Comparison of ENCODE assay signal across 8 cellular contexts in the genomic region with DNA sequence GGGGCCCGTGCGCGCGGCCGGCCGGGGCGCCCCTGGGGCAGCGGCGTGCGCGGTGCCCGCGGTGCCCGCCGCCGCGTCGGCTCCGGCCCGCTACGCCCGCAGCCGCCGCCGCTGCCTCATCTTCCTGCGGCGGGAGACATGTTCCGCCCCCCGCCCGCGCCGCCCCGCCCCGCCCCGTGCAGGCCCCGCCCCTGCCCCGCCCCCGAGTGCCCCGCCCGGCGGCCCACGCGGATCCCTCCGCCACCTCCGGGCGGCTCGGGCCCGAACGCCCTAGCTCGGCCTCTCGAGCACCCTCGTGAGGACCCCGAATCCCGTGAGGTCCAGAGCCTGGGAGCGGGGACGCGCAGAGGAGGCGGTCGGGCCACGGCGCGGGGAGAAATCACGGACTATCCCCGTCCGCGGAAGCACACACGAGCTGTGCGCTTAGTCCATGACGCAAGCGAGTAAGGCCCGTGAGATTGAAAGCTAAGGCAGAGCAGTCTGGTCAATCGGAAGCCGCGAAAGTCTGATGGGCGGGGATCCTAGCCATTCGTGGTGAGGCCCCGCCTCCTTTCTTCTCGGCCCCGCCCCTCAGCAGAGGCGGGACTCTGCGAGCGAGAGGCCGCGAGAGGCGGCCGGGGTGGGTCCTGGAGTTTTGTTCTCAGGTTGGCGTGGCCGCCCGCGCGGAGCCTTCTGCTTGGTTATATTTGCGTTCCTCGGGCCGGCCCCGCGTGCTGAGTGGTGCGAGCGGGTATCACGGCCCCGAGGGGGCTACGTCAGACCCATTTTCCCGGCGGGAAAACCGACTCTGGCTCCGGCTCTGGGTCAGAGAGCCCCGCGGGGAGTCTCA. TPM values are rescaled to one million over a fixed set of nuclear protein-coding genes. Genes with fewer than 3 reads are reported as not detected.
A peak's percentile ranks its signal among the peaks of the same experiment; 100 is the strongest.
DNase-seq lines count a peak whose midpoint lies in the region; ATAC-seq and TF ChIP-seq lines count a peak whose summit lies in the region.

A gene (minus strand): TSS at position 145 of the 829 bp plus-strand sequence. CDS start 2,367 bp downstream, outside the sequence.

- H2AFZ ChIP-seq in ACC112 (ENCODE audit: low read length, unreplicated experiment) = peak within 1 kb of the TSS; percentile 82

- peak; percentile 97 for DNase-seq in NCI-H2196 treated with DMSO at 0.1 percent for 48 hours (lab: John Stamatoyannopoulos, UW; ENCODE audit: unreplicated experiment)
- peak; percentile 98 to 99 for DNase-seq in breast epithelium (ENCODE audit: low spot score in 2 of 2)

- H3K4me2 ChIP-seq in skeletal muscle satellite cell (ENCODE audit: low read length) = peak within 1 kb of the TSS; percentile 92

- H3K36me3 ChIP-seq in ACC112 (ENCODE audit: insufficient read depth, low read length) (no peaks in the 10 kb centered on the region), breast epithelium (no peaks in the 10 kb centered on the region), iPS-18a (ENCODE audit: control insufficient read depth, low read depth, low read length) (peaks cover 24% of the 10 kb centered on the region), skeletal muscle satellite cell (ENCODE audit: insufficient read depth, low read length) (peaks cover 18% of the 10 kb centered on the region)

- H3K27me3 ChIP-seq in ACC112 (ENCODE audit: insufficient read depth, low read length) (no peaks in the 10 kb centered on the region), breast epithelium (no peaks in the 10 kb centered on the region), iPS-18a (ENCODE audit: control insufficient read depth, insufficient read depth, low read length) (no peaks in the 10 kb centered on the region), skeletal muscle satellite cell (ENCODE audit: control insufficient read depth, insufficient read depth, low read length) (peaks cover 5% of the 10 kb centered on the region)

- peak; percentile 71 for ATAC-seq in GM18870 (IDR thresholded peaks at IDR 0.05; ENCODE audit: unreplicated experiment)
- ATAC-seq in HG03135 (IDR thresholded peaks at IDR 0.05; ENCODE audit: unreplicated experiment) = peak; percentile 63

- intact Hi-C loops in breast epithelium (cut with DNase I; ENCODE audit: low total_unique reads) = loop anchor here (2.0 kb wide), 1 partner anchor 18 kb away; no protein-coding TSS in a partner anchor

- H3K27ac ChIP-seq in ACC112 (ENCODE audit: low read depth, low read length) (peak within 1 kb of the TSS; percentile 99), VCaP (peak within 1 kb of the TSS; percentile 96), breast epithelium (peak within 1 kb of the TSS; percentile 99 to 100), iPS-18a (ENCODE audit: low read length) (peak within 1 kb of the TSS; percentile 98)

- TF ChIP-seq CTCF in VCaP (conservative IDR thresholded peaks at IDR 0.05) (no peak), breast epithelium (IDR thresholded peaks at IDR 0.05) (peak in 1 of 3 donors; percentile 20)

- no peak for TF ChIP-seq POLR2A in breast epithelium (IDR thresholded peaks at IDR 0.05)

- H3K9me3 ChIP-seq in breast epithelium (no peaks in the 10 kb centered on the region), iPS-18a (ENCODE audit: control insufficient read depth, low read depth, low read length) (no peaks in the 10 kb centered on the region), skeletal muscle satellite cell (replicated peaks; ENCODE audit: low read length) (no peaks in the 10 kb centered on the region)

- H3K79me2 ChIP-seq in ACC112 (ENCODE audit: control insufficient read depth, insufficient read depth, low read length, unreplicated experiment) = peaks cover 24% of the 10 kb centered on the region

- H3K9ac ChIP-seq in iPS-18a (ENCODE audit: low read length) = peak within 1 kb of the TSS; percentile 98
- peak within 1 kb of the TSS; percentile 96 for H3K9ac ChIP-seq in skeletal muscle satellite cell (ENCODE audit: low read depth, low read length)

- H3K4me3 ChIP-seq in ACC112 (ENCODE audit: low read depth, low read length) (peak within 1 kb of the TSS; percentile 89), breast epithelium (peak within 1 kb of the TSS; percentile 82 to 98 (median 85)), iPS-18a (ENCODE audit: low read length) (peak within 1 kb of the TSS; percentile 83), skeletal muscle satellite cell (ENCODE audit: low read length) (peak within 1 kb of the TSS; percentile 80)

- H3K4me1 ChIP-seq in ACC112 (ENCODE audit: control insufficient read depth, insufficient read depth, low read length, unreplicated experiment) (peaks cover 6% of the 10 kb centered on the region), breast epithelium (peaks cover 5% of the 10 kb centered on the region in 2 donors), iPS-18a (ENCODE audit: control insufficient read depth, low read depth, low read length) (peaks cover 4% of the 10 kb centered on the region), skeletal muscle satellite cell (ENCODE audit: control insufficient read depth, insufficient read depth, low read length) (peaks cover 8% of the 10 kb centered on the region)

RNA-seq across cellular contexts. Expression of the gene that starts here (rescaled TPM):
- 10 to 100 TPM; 38.6 to 45.3 (median 42.3) TPM for total RNA-seq in breast epithelium
- 56.3 and 92.0 TPM in 2 replicates for total RNA-seq in skeletal muscle satellite cell (2012; rRNA removed)

Comparison
In these comparisons a context has a peak if more than half of its experiments do, and no peak if none do; other contexts are left out.
1. Peak in every context shown above with its lines: DNase-seq, ATAC-seq, H3K4me3 ChIP-seq and H3K27ac ChIP-seq.